Comparison of ENCODE assay signal across 13 cellular contexts in the genomic region with DNA sequence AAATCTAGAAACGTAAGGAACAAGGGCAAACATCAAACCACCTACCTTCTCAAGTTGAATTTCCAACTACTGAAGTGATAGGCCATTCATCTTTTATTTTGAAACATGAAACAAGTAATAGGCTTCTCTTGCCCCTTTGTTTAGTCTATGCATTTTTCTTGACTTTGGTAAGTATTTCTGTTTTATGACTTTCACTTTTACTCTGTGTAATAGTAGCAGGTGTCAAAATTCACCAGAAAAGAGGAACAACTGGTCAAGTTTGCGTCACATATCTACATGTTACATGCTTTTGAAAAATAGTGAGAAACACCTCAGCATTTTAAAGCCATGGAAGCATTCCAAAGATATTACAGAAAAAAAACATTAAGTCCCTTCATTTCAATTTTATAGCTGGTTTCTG.
A peak's percentile ranks its signal among the peaks of the same experiment; 100 is the strongest.
DNase-seq lines count a peak whose midpoint lies in the region; ATAC-seq and TF ChIP-seq lines count a peak whose summit lies in the region.
"Had no signal": no experiment of that assay in that cellular context is flagged by ENCODE, and none has a peak within 500 bp of the region (broad histone marks: within the 10 kb centered on the region; RNA-seq: fewer than 3 reads in every experiment).

No MANE protein-coding gene starts in this region.

- no peaks in the 10 kb centered on the region for H3K36me3 ChIP-seq in body of pancreas (replicated peaks in 1 of 2; ENCODE audit: insufficient read depth in 1 of 2, low read depth in 2 of 2)
- H3K36me3 ChIP-seq: tibial nerve had no signal

- DNase-seq in GM12865 (ENCODE audit: low read depth) (peak; percentile 69), chondrocyte (ENCODE audit: low spot score) (no peak), body of pancreas (no peak), omental fat pad (ENCODE audit: low spot score) (no peak), WTC11 (ENCODE audit: low spot score) (no peak)
- no peak for DNase-seq in CD4-positive, alpha-beta T cell
- DNase-seq: activated CD8-positive, alpha-beta T cell treated with anti-CD3 and anti-CD28 coated beads, Interleukin-2, amount 10 ng/mL, durations not matched to agents 7 days and 5 days; cerebellar nuclear complex had no signal

- H3K4me1 Mint-ChIP-seq in chondrocyte (ENCODE audit: low read depth): peaks cover 42% of the 10 kb centered on the region
- H3K4me1 Mint-ChIP-seq in CD4-positive, alpha-beta T cell (ENCODE audit: low read depth): no peaks in the 10 kb centered on the region
- H3K4me1 Mint-ChIP-seq in WTC11: peaks cover 23% of the 10 kb centered on the region

- CTCF ChIA-PET in CD4-positive, alpha-beta T cell (lab: Charles Lee): no interaction called here
- CTCF ChIA-PET in WTC11 (lab: Charles Lee): no interaction called here

- ATAC-seq in GM21423 (IDR thresholded peaks at IDR 0.05; ENCODE audit: unreplicated experiment): peak; percentile 93
- peak; percentile 92 for ATAC-seq in HG03139 (IDR thresholded peaks at IDR 0.05; ENCODE audit: unreplicated experiment)
- no peak for ATAC-seq in body of pancreas
- ATAC-seq in CD4-positive, alpha-beta T cell (ENCODE audit: poor library complexity): no peak
- no peak for ATAC-seq in omental fat pad (ENCODE audit: low FRiP score)
- no peak for ATAC-seq in WTC11
- ATAC-seq: activated CD8-positive, alpha-beta T cell treated with anti-CD3 and anti-CD28 coated beads, Interleukin-2, amount 10 ng/mL, durations not matched to agents 7 days and 5 days had no signal

- peak overlapping the region in 2 of 4 donors; percentile 48 to 49 for H3K27ac ChIP-seq in body of pancreas
- H3K27ac ChIP-seq in CD4-positive, alpha-beta T cell (ENCODE audit: low read depth, low read length): no peak overlapping the region
- H3K27ac ChIP-seq: BLaER1, HL-60 had no signal

- no peaks in the 10 kb centered on the region for H3K9me3 ChIP-seq in body of pancreas
- no peaks in the 10 kb centered on the region for H3K9me3 ChIP-seq in CD4-positive, alpha-beta T cell (ENCODE audit: control insufficient read depth, low read length)
- H3K9me3 ChIP-seq: tibial nerve had no signal

- no peaks in the 10 kb centered on the region for H3K27me3 ChIP-seq in body of pancreas
- no peaks in the 10 kb centered on the region for H3K27me3 ChIP-seq in CD4-positive, alpha-beta T cell (ENCODE audit: control insufficient read depth, insufficient read depth, low read length)
- H3K27me3 ChIP-seq: tibial nerve had no signal

- H3K27me3 Mint-ChIP-seq in chondrocyte (ENCODE audit: low read depth) (no peaks in the 10 kb centered on the region), WTC11 (ENCODE audit: low read depth) (no peaks in the 10 kb centered on the region)
- H3K27me3 Mint-ChIP-seq in CD4-positive, alpha-beta T cell: no peaks in the 10 kb centered on the region

- H3K4me3 Mint-ChIP-seq in chondrocyte (ENCODE audit: unreplicated experiment) (no peak overlapping the region), WTC11 (no peak overlapping the region)
- H3K4me3 Mint-ChIP-seq in CD4-positive, alpha-beta T cell: no peak overlapping the region
- H3K4me3 Mint-ChIP-seq: activated CD8-positive, alpha-beta T cell treated with anti-CD3 and anti-CD28 coated beads, Interleukin-2, amount 10 ng/mL, durations not matched to agents 7 days and 5 days had no signal

- H3K27ac Mint-ChIP-seq in chondrocyte (ENCODE audit: unreplicated experiment) (peak overlapping the region; percentile 71), WTC11 (no peak overlapping the region)
- H3K27ac Mint-ChIP-seq in CD4-positive, alpha-beta T cell: no peak overlapping the region
- H3K27ac Mint-ChIP-seq: activated CD8-positive, alpha-beta T cell treated with anti-CD3 and anti-CD28 coated beads, Interleukin-2, amount 10 ng/mL, durations not matched to agents 7 days and 5 days had no signal

- peaks cover 6% of the 10 kb centered on the region for H3K9me3 Mint-ChIP-seq in chondrocyte (ENCODE audit: low read depth)
- H3K9me3 Mint-ChIP-seq in CD4-positive, alpha-beta T cell: no peaks in the 10 kb centered on the region
- no peaks in the 10 kb centered on the region for H3K9me3 Mint-ChIP-seq in WTC11

- POLR2A ChIA-PET in CD4-positive, alpha-beta T cell (lab: Charles Lee): no interaction called here
- POLR2A ChIA-PET in WTC11 (lab: Charles Lee): no interaction called here

- H3K4me3 ChIP-seq in GM12865 (ENCODE audit: low read depth, low read length) (no peak overlapping the region), body of pancreas (no peak overlapping the region)
- H3K4me3 ChIP-seq: BLaER1, tibial nerve had no signal

- intact Hi-C loops in body of pancreas (cut with DNase I): no loop called here
- intact Hi-C loops in CD4-positive, alpha-beta T cell (cut with DNase I, micrococcal nuclease): no loop called here

- TF ChIP-seq POLR2A in body of pancreas (IDR thresholded peaks at IDR 0.05): no peak

- TF ChIP-seq CTCF in GM12865 (IDR thresholded peaks at IDR 0.05; ENCODE audit: insufficient read depth, low read depth, low read length, missing control alignments) (no peak), chondrocyte (IDR thresholded peaks at IDR 0.05) (no peak), body of pancreas (IDR thresholded peaks at IDR 0.05) (no peak), omental fat pad (IDR thresholded peaks at IDR 0.05) (no peak), WTC11 (IDR thresholded peaks at IDR 0.05) (no peak)
- TF ChIP-seq CTCF in CD4-positive, alpha-beta T cell (IDR thresholded peaks at IDR 0.05): no peak

- WGBS in body of pancreas, 2 donors: 25 to 41% methylated on average over 2 of the region's 2 CpGs

- peaks cover 17% of the 10 kb centered on the region for H3K4me1 ChIP-seq in body of pancreas
- H3K4me1 ChIP-seq: BLaER1 had no signal

- H3K36me3 Mint-ChIP-seq in chondrocyte (ENCODE audit: low read depth) (peaks cover 8% of the 10 kb centered on the region), WTC11 (no peaks in the 10 kb centered on the region)
- no peaks in the 10 kb centered on the region for H3K36me3 Mint-ChIP-seq in CD4-positive, alpha-beta T cell (ENCODE audit: low read depth)

TF ChIP-seq in WTC11, 78 proteins besides CTCF, POLR2A, EP300 and RAD21:
- TF ChIP-seq NR3C1 (CRISPR knock-in tag; conservative IDR thresholded peaks at IDR 0.05; ENCODE audit: low read depth): no peak
- TF ChIP-seq, protein P1, sequence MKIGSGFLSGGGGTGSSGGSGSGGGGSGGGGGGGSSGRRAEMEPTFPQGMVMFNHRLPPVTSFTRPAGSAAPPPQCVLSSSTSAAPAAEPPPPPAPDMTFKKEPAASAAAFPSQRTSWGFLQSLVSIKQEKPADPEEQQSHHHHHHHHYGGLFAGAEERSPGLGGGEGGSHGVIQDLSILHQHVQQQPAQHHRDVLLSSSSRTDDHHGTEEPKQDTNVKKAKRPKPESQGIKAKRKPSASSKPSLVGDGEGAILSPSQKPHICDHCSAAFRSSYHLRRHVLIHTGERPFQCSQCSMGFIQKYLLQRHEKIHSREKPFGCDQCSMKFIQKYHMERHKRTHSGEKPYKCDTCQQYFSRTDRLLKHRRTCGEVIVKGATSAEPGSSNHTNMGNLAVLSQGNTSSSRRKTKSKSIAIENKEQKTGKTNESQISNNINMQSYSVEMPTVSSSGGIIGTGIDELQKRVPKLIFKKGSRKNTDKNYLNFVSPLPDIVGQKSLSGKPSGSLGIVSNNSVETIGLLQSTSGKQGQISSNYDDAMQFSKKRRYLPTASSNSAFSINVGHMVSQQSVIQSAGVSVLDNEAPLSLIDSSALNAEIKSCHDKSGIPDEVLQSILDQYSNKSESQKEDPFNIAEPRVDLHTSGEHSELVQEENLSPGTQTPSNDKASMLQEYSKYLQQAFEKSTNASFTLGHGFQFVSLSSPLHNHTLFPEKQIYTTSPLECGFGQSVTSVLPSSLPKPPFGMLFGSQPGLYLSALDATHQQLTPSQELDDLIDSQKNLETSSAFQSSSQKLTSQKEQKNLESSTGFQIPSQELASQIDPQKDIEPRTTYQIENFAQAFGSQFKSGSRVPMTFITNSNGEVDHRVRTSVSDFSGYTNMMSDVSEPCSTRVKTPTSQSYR (CRISPR knock-in tag; IDR thresholded peaks at IDR 0.05): no peak
- no peak for TF ChIP-seq STAT6 (CRISPR knock-in tag; conservative IDR thresholded peaks at IDR 0.05; ENCODE audit: low read depth)
- TF ChIP-seq ZNF396 (CRISPR knock-in tag; IDR thresholded peaks at IDR 0.05; ENCODE audit: borderline replicate concordance): no peak
- TF ChIP-seq EMX1 (CRISPR knock-in tag; IDR thresholded peaks at IDR 0.05): no peak
- TF ChIP-seq, protein P2, sequence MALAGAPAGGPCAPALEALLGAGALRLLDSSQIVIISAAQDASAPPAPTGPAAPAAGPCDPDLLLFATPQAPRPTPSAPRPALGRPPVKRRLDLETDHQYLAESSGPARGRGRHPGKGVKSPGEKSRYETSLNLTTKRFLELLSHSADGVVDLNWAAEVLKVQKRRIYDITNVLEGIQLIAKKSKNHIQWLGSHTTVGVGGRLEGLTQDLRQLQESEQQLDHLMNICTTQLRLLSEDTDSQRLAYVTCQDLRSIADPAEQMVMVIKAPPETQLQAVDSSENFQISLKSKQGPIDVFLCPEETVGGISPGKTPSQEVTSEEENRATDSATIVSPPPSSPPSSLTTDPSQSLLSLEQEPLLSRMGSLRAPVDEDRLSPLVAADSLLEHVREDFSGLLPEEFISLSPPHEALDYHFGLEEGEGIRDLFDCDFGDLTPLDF (CRISPR knock-in tag; IDR thresholded peaks at IDR 0.05): no peak

Comparison
In these comparisons a context has a peak if more than half of its experiments do, and no peak if none do; other contexts are left out.
1. ATAC-seq: peak in GM21423 (single experiment) and HG03139 (single experiment); none in body of pancreas (single experiment), CD4-positive, alpha-beta T cell (single experiment), omental fat pad (single experiment) and WTC11 (single experiment).